22 cellular contexts compared by ENCODE assay signal in the genomic region with DNA sequence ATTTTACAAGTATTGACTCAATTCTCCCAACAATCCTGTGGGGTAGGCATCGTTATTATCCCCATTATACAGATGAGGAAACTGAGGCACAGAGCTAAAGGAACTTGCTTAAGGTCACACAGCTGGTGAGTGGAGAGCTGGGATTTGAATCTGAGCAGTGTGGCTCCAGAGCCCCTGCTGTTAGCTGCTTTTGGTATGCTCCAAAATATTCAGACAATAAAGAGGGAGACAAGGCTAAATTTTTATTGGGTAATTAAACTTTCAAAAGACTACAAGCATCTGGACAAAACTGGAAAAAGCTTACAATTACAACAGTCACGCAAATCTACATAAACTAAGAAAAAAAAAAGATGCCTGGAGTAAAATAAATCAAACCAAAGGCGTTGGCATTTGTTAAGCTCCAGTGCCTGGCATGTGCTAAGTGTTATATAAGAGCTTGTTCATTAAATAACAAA. TPM values are rescaled to one million over a fixed set of nuclear protein-coding genes. Genes with fewer than 3 reads are reported as not detected.
DNase-seq lines count a peak whose midpoint lies in the region; ATAC-seq, FAIRE-seq and TF ChIP-seq lines count a peak whose summit lies in the region.
"Had no signal": no experiment of that assay in that cellular context is flagged by ENCODE, and none has a peak within 500 bp of the region (broad histone marks: within the 10 kb centered on the region; RNA-seq: fewer than 3 reads in every experiment).

No MANE protein-coding gene starts in this region.

- in situ Hi-C loops in gastrocnemius medialis (cut with MboI; ENCODE audit: low sequenced_read_pairs in 4 of 4): loop anchor here (5.0 to 25.0 kb wide), 4 partner anchors 91 to 163 kb away; partner anchors contain the start of genes SEC22C (in 4 of the 4), ZBTB47 (in 2 of the 4) and SS18L2 (in 1 of the 4)

- H3K36me3 ChIP-seq in gastrocnemius medialis: no peaks in the 10 kb centered on the region
- H3K36me3 ChIP-seq: SJCRH30 had no signal

- H3K36me3 Mint-ChIP-seq in activated CD4-positive, alpha-beta memory T cell treated with anti-CD3 and anti-CD28 coated beads, Interleukin-2, amount 10 ng/mL, durations not matched to agents 7 days and 5 days (ENCODE audit: low read depth): no peaks in the 10 kb centered on the region
- H3K36me3 Mint-ChIP-seq: activated naive CD4-positive, alpha-beta T cell treated with anti-CD3 and anti-CD28 coated beads, Interleukin-2, amount 50 U/mL, for 72 hours; memory B cell had no signal

- no peaks in the 10 kb centered on the region for H3K9me3 Mint-ChIP-seq in activated CD4-positive, alpha-beta memory T cell treated with anti-CD3 and anti-CD28 coated beads, Interleukin-2, amount 10 ng/mL, durations not matched to agents 7 days and 5 days
- H3K9me3 Mint-ChIP-seq: activated naive CD4-positive, alpha-beta T cell treated with anti-CD3 and anti-CD28 coated beads, Interleukin-2, amount 50 U/mL, for 72 hours; memory B cell; neural crest cell had no signal

- H3K4me3 Mint-ChIP-seq in activated CD4-positive, alpha-beta memory T cell treated with anti-CD3 and anti-CD28 coated beads, Interleukin-2, amount 10 ng/mL, durations not matched to agents 7 days and 5 days: no peak overlapping the region
- H3K4me3 Mint-ChIP-seq: memory B cell, neural crest cell had no signal

- CTCF ChIA-PET in activated CD4-positive, alpha-beta memory T cell treated with anti-CD3 and anti-CD28 coated beads, Interleukin-2, amount 10 ng/mL, durations not matched to agents 7 days and 5 days (lab: Charles Lee): interaction anchor here (0.9 to 6.1 kb wide), 18 partner anchors 10 to 243 kb away, joined by 3 to 57 read pairs (median 4); partner anchors contain the start of genes SEC22C, SS18L2 and VIPR1

- TF ChIP-seq CTCF in AG10803 (conservative IDR thresholded peaks at IDR 0.05; ENCODE audit: low read length): no peak
- TF ChIP-seq CTCF in LNCaP clone FGC (IDR thresholded peaks at IDR 0.05; ENCODE audit: control insufficient read depth, extremely low read depth, insufficient read depth): no peak
- TF ChIP-seq CTCF in gastrocnemius medialis (IDR thresholded peaks at IDR 0.05 in 4 of 5, conservative IDR thresholded peaks at IDR 0.05 in 1 of 5): no peak

- no peaks in the 10 kb centered on the region for H3K27me3 ChIP-seq in gastrocnemius medialis
- H3K27me3 ChIP-seq: SJCRH30 had no signal

- DNase-seq in AG10803 (ENCODE audit: low read depth): peak; percentile 31
- DNase-seq in LNCaP clone FGC (ENCODE audit: low read depth): peak; percentile 14
- DNase-seq in gastrocnemius medialis: no peak
- DNase-seq in activated CD4-positive, alpha-beta memory T cell treated with anti-CD3 and anti-CD28 coated beads, Interleukin-2, amount 10 ng/mL, durations not matched to agents 7 days and 5 days: no peak
- DNase-seq in activated gamma-delta T cell (lab: John Stamatoyannopoulos, UW): no peak
- DNase-seq: activated T-cell treated with anti-CD3 and anti-CD28 coated beads for 4 hours; AML-193; central memory CD4-positive, alpha-beta T cell; DMS 273 treated with DMSO at 0.1 percent for 48 hours; Kasumi-1; NCI-H1417; NCI-H2227 treated with DMSO at 0.1 percent for 48 hours; SJCRH30; T-helper 9 cell had no signal

- peak overlapping the region; percentile 85 to 99 (median 94) for H3K27ac ChIP-seq in gastrocnemius medialis
- H3K27ac ChIP-seq: HL-60, SJCRH30 had no signal

- intact Hi-C loops in gastrocnemius medialis (cut with DNase I; ENCODE audit: low total_unique reads): loop anchor here (2.0 to 10.0 kb wide), 2 partner anchors 91 to 521 kb away; no protein-coding TSS in a partner anchor

- no peaks in the 10 kb centered on the region for H3K27me3 Mint-ChIP-seq in activated CD4-positive, alpha-beta memory T cell treated with anti-CD3 and anti-CD28 coated beads, Interleukin-2, amount 10 ng/mL, durations not matched to agents 7 days and 5 days
- H3K27me3 Mint-ChIP-seq: memory B cell had no signal

- no peak overlapping the region for H3K27ac Mint-ChIP-seq in activated CD4-positive, alpha-beta memory T cell treated with anti-CD3 and anti-CD28 coated beads, Interleukin-2, amount 10 ng/mL, durations not matched to agents 7 days and 5 days
- H3K27ac Mint-ChIP-seq: activated naive CD4-positive, alpha-beta T cell treated with anti-CD3 and anti-CD28 coated beads, Interleukin-2, amount 50 U/mL, for 72 hours; memory B cell had no signal

- TF ChIP-seq POLR2A in gastrocnemius medialis (IDR thresholded peaks at IDR 0.05): no peak

- ATAC-seq in gastrocnemius medialis (no peak), HG02973 (IDR thresholded peaks at IDR 0.05; ENCODE audit: unreplicated experiment) (no peak), HG03571 (IDR thresholded peaks at IDR 0.05; ENCODE audit: unreplicated experiment) (no peak)

- H3K4me1 Mint-ChIP-seq in activated CD4-positive, alpha-beta memory T cell treated with anti-CD3 and anti-CD28 coated beads, Interleukin-2, amount 10 ng/mL, durations not matched to agents 7 days and 5 days: peaks cover 43% of the 10 kb centered on the region
- H3K4me1 Mint-ChIP-seq: neural crest cell had no signal

- POLR2A ChIA-PET in activated CD4-positive, alpha-beta memory T cell treated with anti-CD3 and anti-CD28 coated beads, Interleukin-2, amount 10 ng/mL, durations not matched to agents 7 days and 5 days (lab: Charles Lee): interaction anchor here (0.9 to 2.6 kb wide), 3 partner anchors 91 to 190 kb away, joined by 3 to 9 read pairs (median 4); partner anchors contain the start of genes NKTR and ZBTB47

- H3K4me3 ChIP-seq in AG10803 (ENCODE audit: low read length) (no peak overlapping the region), LNCaP clone FGC (ENCODE audit: low read depth, low read length) (no peak overlapping the region), gastrocnemius medialis (no peak overlapping the region)
- H3K4me3 ChIP-seq: SJCRH30, skin epidermis had no signal

- FAIRE-seq in endometrium (lab: Jason Lieb, UNC): peak; percentile 96

- peaks cover 25 to 43% of the 10 kb centered on the region in 2 donors for H3K4me1 ChIP-seq in gastrocnemius medialis

- no peaks in the 10 kb centered on the region for H3K9me3 ChIP-seq in gastrocnemius medialis
- H3K9me3 ChIP-seq: SJCRH30 had no signal

RNA-seq across cellular contexts. Expression of gene CCDC13, which starts 27.7 kb away (rescaled TPM):
- total RNA-seq in gastrocnemius medialis: 1 to 10 TPM in 2 of 4 donors, under 1 TPM in 2; 0.12 to 1.5 (median 1.1) TPM
- under 1 TPM; 0.63 to 0.83 TPM for total RNA-seq in activated CD4-positive, alpha-beta memory T cell treated with anti-CD3 and anti-CD28 coated beads, Interleukin-2, amount 10 ng/mL, durations not matched to agents 7 days and 5 days

RNA-seq across cellular contexts. Expression of gene HHATL, which starts 42.7 kb away (rescaled TPM):
- 100 to 1,000 TPM in 2 of 4 donors, 10 to 100 TPM in 2; 78.0 to 309 (median 164) TPM for total RNA-seq in gastrocnemius medialis
- under 1 TPM in 1 of 2 experiments, not detected in 1; 0.25 TPM for total RNA-seq in activated CD4-positive, alpha-beta memory T cell treated with anti-CD3 and anti-CD28 coated beads, Interleukin-2, amount 10 ng/mL, durations not matched to agents 7 days and 5 days
- total RNA-seq: activated naive CD4-positive, alpha-beta T cell treated with anti-CD3 and anti-CD28 coated beads, Interleukin-2, amount 50 U/mL, for 72 hours; neural crest cell; SJCRH30 had no signal

RNA-seq across cellular contexts. Expression of gene HIGD1A, which starts 59.0 kb away (rescaled TPM):
- total RNA-seq in gastrocnemius medialis: 100 to 1,000 TPM; 123 to 156 (median 139) TPM
- 10 to 100 TPM; 56.9 to 61.2 TPM for total RNA-seq in activated CD4-positive, alpha-beta memory T cell treated with anti-CD3 and anti-CD28 coated beads, Interleukin-2, amount 10 ng/mL, durations not matched to agents 7 days and 5 days

RNA-seq across cellular contexts. Expression of gene KLHL40, which starts 60.0 kb away (rescaled TPM):
- total RNA-seq in gastrocnemius medialis: 100 to 1,000 TPM; 197 to 682 (median 397) TPM
- total RNA-seq in activated CD4-positive, alpha-beta memory T cell treated with anti-CD3 and anti-CD28 coated beads, Interleukin-2, amount 10 ng/mL, durations not matched to agents 7 days and 5 days: not detected
- total RNA-seq: activated naive CD4-positive, alpha-beta T cell treated with anti-CD3 and anti-CD28 coated beads, Interleukin-2, amount 50 U/mL, for 72 hours; neural crest cell had no signal

Comparison
In these comparisons a context has a peak if more than half of its experiments do, and no peak if none do; other contexts are left out.
1. DNase-seq: peak in AG10803 (single experiment) and LNCaP clone FGC (single experiment); none in gastrocnemius medialis (0 of 2), activated CD4-positive, alpha-beta memory T cell treated with anti-CD3 and anti-CD28 coated beads, Interleukin-2, amount 10 ng/mL, durations not matched to agents 7 days and 5 days (single experiment) and activated gamma-delta T cell (single experiment).
2. RNA of gene HHATL, which starts 42.7 kb away (total RNA-seq): 78.0 to 309 TPM in gastrocnemius medialis; 0.25 TPM in activated CD4-positive, alpha-beta memory T cell treated with anti-CD3 and anti-CD28 coated beads, Interleukin-2, amount 10 ng/mL, durations not matched to agents 7 days and 5 days; every median in the first group is over 10 times any median in the second.